Comparison of ENCODE assay signal across 8 cellular contexts in the genomic region with DNA sequence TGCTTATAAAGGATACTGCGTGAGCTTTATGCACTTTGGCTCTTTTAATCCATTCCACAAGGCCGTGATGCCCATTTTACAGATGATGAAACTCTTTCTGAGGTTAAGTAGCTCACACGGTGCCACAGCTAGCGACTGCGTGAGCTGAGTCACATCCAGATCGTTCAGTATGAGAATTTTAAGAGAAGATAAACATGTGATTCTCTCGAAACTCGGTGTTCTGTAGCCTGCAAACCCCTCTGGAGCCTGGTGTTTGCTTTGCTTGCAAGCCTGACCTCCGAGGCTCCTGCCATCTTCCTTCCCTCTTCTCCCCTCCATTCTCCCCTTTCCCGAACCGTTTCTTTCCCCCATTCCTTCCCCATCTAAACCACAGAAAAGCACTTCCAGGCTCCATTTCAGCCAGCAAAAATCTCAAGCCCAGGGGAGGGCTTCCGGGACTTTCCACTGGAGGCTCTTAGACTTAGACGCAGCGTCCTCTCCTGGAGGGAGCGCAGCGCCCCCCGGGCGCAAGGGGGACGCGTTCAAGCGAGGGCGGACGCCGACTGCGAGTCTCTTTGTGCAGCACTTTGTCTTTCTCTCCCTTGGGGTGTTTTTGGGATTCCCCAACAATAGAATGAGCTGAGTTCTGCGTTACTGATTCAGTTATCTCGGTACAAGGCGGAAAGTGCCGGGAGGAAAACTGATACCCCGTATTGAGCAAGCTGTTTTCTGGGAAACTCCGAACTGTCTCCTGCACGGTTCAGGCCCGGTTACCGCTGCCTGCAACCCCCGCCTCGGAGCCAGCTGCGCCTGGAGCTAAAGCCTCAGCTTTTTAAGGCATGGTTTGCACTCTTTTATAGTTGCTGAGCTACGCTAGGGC. TPM values are rescaled to one million over a fixed set of nuclear protein-coding genes. Genes with fewer than 3 reads are reported as not detected.
A peak's percentile ranks its signal among the peaks of the same experiment; 100 is the strongest.
DNase-seq lines count a peak whose midpoint lies in the region; ATAC-seq lines count a peak whose summit lies in the region.

No MANE protein-coding gene starts in this region.

- POLR2A ChIA-PET in CD8-positive, alpha-beta memory T cell (lab: Charles Lee): interaction anchor here (0.7 kb wide), 1 partner anchor 611 kb away, joined by 3 read pairs; no protein-coding TSS in a partner anchor

- H3K9me3 ChIP-seq in iPS-15b (ENCODE audit: control insufficient read depth, insufficient read depth, low read length): no peaks in the 10 kb centered on the region
- no peaks in the 10 kb centered on the region for H3K9me3 ChIP-seq in CD8-positive, alpha-beta memory T cell (ENCODE audit: low read length)

- peak overlapping the region; percentile 70 to 83 for H3K27ac Mint-ChIP-seq in activated naive CD4-positive, alpha-beta T cell treated with anti-CD3 and anti-CD28 coated beads, Interleukin-2, amount 50 U/mL, for 72 hours
- peak overlapping the region in 1 of 8 donors; percentile 47 for H3K27ac Mint-ChIP-seq in CD8-positive, alpha-beta memory T cell

- H3K36me3 Mint-ChIP-seq in activated naive CD4-positive, alpha-beta T cell treated with anti-CD3 and anti-CD28 coated beads, Interleukin-2, amount 50 U/mL, for 72 hours: peaks cover 0 to 9% of the 10 kb centered on the region in 2 donors
- H3K36me3 Mint-ChIP-seq in CD8-positive, alpha-beta memory T cell: peaks cover 0 to 4% (median 2%) of the 10 kb centered on the region in 3 donors

- H3K9me3 Mint-ChIP-seq in activated naive CD4-positive, alpha-beta T cell treated with anti-CD3 and anti-CD28 coated beads, Interleukin-2, amount 50 U/mL, for 72 hours: no peaks in the 10 kb centered on the region
- H3K9me3 Mint-ChIP-seq in CD8-positive, alpha-beta memory T cell: no peaks in the 10 kb centered on the region

- no peaks in the 10 kb centered on the region for H3K36me3 ChIP-seq in iPS-15b (ENCODE audit: control insufficient read depth, insufficient read depth, low read length)
- no peaks in the 10 kb centered on the region for H3K36me3 ChIP-seq in CD8-positive, alpha-beta memory T cell (ENCODE audit: insufficient read depth, low read length)

- H3K4me1 Mint-ChIP-seq in CD8-positive, alpha-beta memory T cell: peaks cover 4 to 11% (median 9%) of the 10 kb centered on the region in 3 donors

- peak overlapping the region; percentile 57 for H3K4me3 ChIP-seq in iPS-15b (ENCODE audit: low read depth, low read length)
- H3K4me3 ChIP-seq in CD8-positive, alpha-beta memory T cell (ENCODE audit: low read length): no peak overlapping the region

- H3K27me3 Mint-ChIP-seq in CD8-positive, alpha-beta memory T cell: peaks cover 24 to 73% of the 10 kb centered on the region in 2 donors

- peak overlapping the region in 2 of 7 donors; percentile 43 to 48 for H3K4me3 Mint-ChIP-seq in CD8-positive, alpha-beta memory T cell

- CTCF ChIA-PET in CD8-positive, alpha-beta memory T cell (lab: Charles Lee): interaction anchor here (1.5 kb wide), 1 partner anchor 10 kb away, joined by 4 read pairs; no protein-coding TSS in a partner anchor

- H3K4me1 ChIP-seq in iPS-15b (ENCODE audit: control insufficient read depth, insufficient read depth, low read length): peaks cover 7% of the 10 kb centered on the region
- H3K4me1 ChIP-seq in CD8-positive, alpha-beta memory T cell (ENCODE audit: insufficient read depth, low read length): no peaks in the 10 kb centered on the region

- no peak overlapping the region for H3K27ac ChIP-seq in CD8-positive, alpha-beta memory T cell (ENCODE audit: low read depth, low read length)

- peak overlapping the region; percentile 1 for H3K9ac ChIP-seq in iPS-15b (ENCODE audit: low read depth, low read length)

- peaks cover 25% of the 10 kb centered on the region for H3K27me3 ChIP-seq in iPS-15b (ENCODE audit: control insufficient read depth, insufficient read depth, low read length)
- peaks cover 7% of the 10 kb centered on the region for H3K27me3 ChIP-seq in CD8-positive, alpha-beta memory T cell (ENCODE audit: insufficient read depth, low read length, poor library complexity, severe bottlenecking)

- DNase-seq in DMS153 treated with DMSO at 0.1 percent for 48 hours (lab: John Stamatoyannopoulos, UW; ENCODE audit: unreplicated experiment) (peak; percentile 4), GM19240 (ENCODE audit: insufficient read length, low spot score) (no peak)
- peak in 1 of 2 donors; percentile 18 for DNase-seq in activated naive CD4-positive, alpha-beta T cell treated with anti-CD3 and anti-CD28 coated beads, Interleukin-2, amount 50 U/mL, for 72 hours (ENCODE audit: low spot score in 2 of 2)
- peak; percentile 13 to 16 for DNase-seq in stimulated activated CD4-positive, alpha-beta T cell treated with anti-CD3 and anti-CD28 coated beads, Interleukin-15, amount 100 ng/mL, for 48 hours (ENCODE audit: low read depth in 2 of 2)
- DNase-seq in CD8-positive, alpha-beta memory T cell: no peak

- ATAC-seq in GM19035 (IDR thresholded peaks at IDR 0.05; ENCODE audit: unreplicated experiment) (peak; percentile 75), HG03135 (IDR thresholded peaks at IDR 0.05; ENCODE audit: unreplicated experiment) (peak; percentile 60)
- peak; percentile 92 to 93 for ATAC-seq in activated naive CD4-positive, alpha-beta T cell treated with anti-CD3 and anti-CD28 coated beads, Interleukin-2, amount 50 U/mL, for 72 hours

RNA-seq across cellular contexts. Expression of gene CYP1B1, which starts 38.0 kb away (rescaled TPM):
- 10 to 100 TPM; 40.4 to 41.7 TPM for total RNA-seq in activated naive CD4-positive, alpha-beta T cell treated with anti-CD3 and anti-CD28 coated beads, Interleukin-2, amount 50 U/mL, for 72 hours
- total RNA-seq in CD8-positive, alpha-beta memory T cell: 10 to 100 TPM; 19.4 TPM
- polyA plus RNA-seq in CD8-positive, alpha-beta memory T cell: not detected

Comparison
In these comparisons a context has a peak if more than half of its experiments do, and no peak if none do; other contexts are left out.
1. DNase-seq: peak in DMS153 treated with DMSO at 0.1 percent for 48 hours (single experiment) and stimulated activated CD4-positive, alpha-beta T cell treated with anti-CD3 and anti-CD28 coated beads, Interleukin-15, amount 100 ng/mL, for 48 hours (2 of 2); none in CD8-positive, alpha-beta memory T cell (0 of 5) and GM19240 (single experiment).
2. Peak in every context shown above with its lines, with median percentiles within 50 percentile points of each other: ATAC-seq.